8 cellular contexts compared by ENCODE assay signal in genomic region chr17:18960803-18961511, GRCh38. TPM values are rescaled to one million over a fixed set of nuclear protein-coding genes. Genes with fewer than 3 reads are reported as not detected.
DNase-seq lines count a peak whose midpoint lies in the region; ATAC-seq and TF ChIP-seq lines count a peak whose summit lies in the region.

No MANE protein-coding gene starts in this region.

- TF ChIP-seq CTCF in GM12865 (IDR thresholded peaks at IDR 0.05; ENCODE audit: insufficient read depth, low read depth, low read length, missing control alignments) (peak; percentile 94), choroid plexus epithelial cell (conservative IDR thresholded peaks at IDR 0.05; ENCODE audit: low read depth, low read length) (peak; percentile 91), right lobe of liver (IDR thresholded peaks at IDR 0.05) (peak; percentile 94 to 98 (median 96))

- no peak overlapping the region for H3K27ac ChIP-seq in right lobe of liver

- H3K9me3 ChIP-seq in right lobe of liver: no peaks in the 10 kb centered on the region

- H3K4me3 ChIP-seq in GM12865 (ENCODE audit: low read depth, low read length) (no peak overlapping the region), choroid plexus epithelial cell (ENCODE audit: low read depth, low read length) (no peak overlapping the region), right lobe of liver (no peak overlapping the region)

- ATAC-seq in HG02759 (IDR thresholded peaks at IDR 0.05; ENCODE audit: unreplicated experiment) (peak; percentile 67), right lobe of liver (peak; percentile 85 to 96 (median 90)), GM18861 (IDR thresholded peaks at IDR 0.05; ENCODE audit: unreplicated experiment) (no peak)

- no peaks in the 10 kb centered on the region for H3K27me3 ChIP-seq in right lobe of liver

- intact Hi-C loops in right lobe of liver (cut with DNase I): no loop called here

- H3K4me1 ChIP-seq in right lobe of liver: no peaks in the 10 kb centered on the region

- TF ChIP-seq POLR2A in right lobe of liver (IDR thresholded peaks at IDR 0.05): no peak

- WGBS in right lobe of liver (ENCODE audit: insufficient coverage, low coverage, low lambda C conversion rate, missing lambda C conversion rate): 5% methylated on average over 6 of the region's 17 CpGs

- DNase-seq in GM12865 (ENCODE audit: low read depth) (peak; percentile 88), NCI-H226 (peak; percentile 32), choroid plexus epithelial cell (ENCODE audit: low read depth) (peak; percentile 69), right lobe of liver (peak; percentile 83 to 87 (median 86))
- peak; percentile 70 to 78 for DNase-seq in activated CD4-positive, alpha-beta T cell treated with anti-CD3 and anti-CD28 coated beads for 4 hours
- DNase-seq in stimulated activated CD8-positive, alpha-beta memory T cell treated with anti-CD3 and anti-CD28 coated beads, Interleukin-12 subunit alpha, Interleukin-12 subunit beta, amount 100 ng/mL, for 24 hours (ENCODE audit: extremely low read depth): peak; percentile 54

- H3K36me3 ChIP-seq in right lobe of liver: no peaks in the 10 kb centered on the region

RNA-seq across cellular contexts. Expression of gene SLC5A10, which starts 9.0 kb away (rescaled TPM):
- total RNA-seq in right lobe of liver: under 1 TPM in 2 of 6 experiments, not detected in 4; 0.07 to 0.14 TPM

RNA-seq across cellular contexts. Expression of gene FAM83G, which starts 43.6 kb away (rescaled TPM):
- total RNA-seq in right lobe of liver: 10 to 100 TPM; 10.1 to 41.7 (median 21.5) TPM

Comparison
In these comparisons a context has a peak if more than half of its experiments do, and no peak if none do; other contexts are left out.
1. DNase-seq: peak in every context shown above with its lines; median percentile 88 in GM12865; 86 in right lobe of liver; 74 in activated CD4-positive, alpha-beta T cell treated with anti-CD3 and anti-CD28 coated beads for 4 hours; 69 in choroid plexus epithelial cell; 54 in stimulated activated CD8-positive, alpha-beta memory T cell treated with anti-CD3 and anti-CD28 coated beads, Interleukin-12 subunit alpha, Interleukin-12 subunit beta, amount 100 ng/mL, for 24 hours; 32 in NCI-H226.